In genomic region chr4:1636490-1637211, GRCh38 we compare ENCODE assay signal across 16 cellular contexts. TPM values are rescaled to one million over a fixed set of nuclear protein-coding genes. Genes with fewer than 3 reads are reported as not detected.
DNase-seq lines count a peak whose midpoint lies in the region; ATAC-seq and TF ChIP-seq lines count a peak whose summit lies in the region.
"Had no signal": no experiment of that assay in that cellular context is flagged by ENCODE, and none has a peak within 500 bp of the region (broad histone marks: within the 10 kb centered on the region; RNA-seq: fewer than 3 reads in every experiment).

No MANE protein-coding gene starts in this region.

- H2AFZ ChIP-seq in neuronal stem cell (ENCODE audit: low read length), result no peak overlapping the region
- H2AFZ ChIP-seq: GM23248 had no signal

- H3K4me1 ChIP-seq in neuronal stem cell (ENCODE audit: control insufficient read depth in 2 of 2, insufficient read depth in 1 of 2, low read depth in 1 of 2, low read length in 2 of 2), result no peaks in the 10 kb centered on the region
- H3K4me1 ChIP-seq: Caco-2 had no signal

- H3K4me3 Mint-ChIP-seq in glutamatergic neuron (ENCODE audit: unreplicated experiment), result no peak overlapping the region
- H3K4me3 Mint-ChIP-seq in activated naive CD8-positive, alpha-beta T cell treated with anti-CD3 and anti-CD28 coated beads for 36 hours, result no peak overlapping the region
- H3K4me3 Mint-ChIP-seq: CD4-positive, CD25-positive, alpha-beta regulatory T cell; CD8-positive, alpha-beta T cell; H9 had no signal

- H2BK5ac ChIP-seq in neuronal stem cell (ENCODE audit: low read length), result no peak overlapping the region

- H3K4me3 ChIP-seq in H7 (ENCODE audit: insufficient read depth, low read depth, low read length), result no peak overlapping the region
- H3K4me3 ChIP-seq in neuronal stem cell (ENCODE audit: low read length in 2 of 2), result peak overlapping the region in 1 of 2 donors; percentile 25
- H3K4me3 ChIP-seq: GM12878, GM23248 had no signal

- H3K4me2 ChIP-seq in neuronal stem cell (ENCODE audit: insufficient read depth, low read length, poor library complexity, severe bottlenecking), result no peak overlapping the region

- no peak overlapping the region for H4K91ac ChIP-seq in neuronal stem cell (ENCODE audit: low read depth, low read length, poor library complexity)

- no peak overlapping the region for H3K9ac ChIP-seq in neuronal stem cell (ENCODE audit: low read depth, low read length, poor library complexity)
- H3K9ac ChIP-seq: GM23248 had no signal

- peak overlapping the region; percentile 56 for H3K14ac ChIP-seq in neuronal stem cell (ENCODE audit: low read length)

- H3K23ac ChIP-seq in neuronal stem cell (ENCODE audit: low read depth, low read length, poor library complexity), result peak overlapping the region; percentile 16

- H3K27ac ChIP-seq in neuronal stem cell (replicated peaks; ENCODE audit: low read length), result no peak overlapping the region
- H3K27ac ChIP-seq: C4-2B, GM23248 had no signal

- no peak overlapping the region for H4K8ac ChIP-seq in neuronal stem cell (ENCODE audit: low read depth, low read length)

- WGBS in neuronal stem cell (ENCODE audit: extremely low coverage in 2 of 2, insufficient read length in 2 of 2, insufficient replicate concordance in 1 of 2), 2 donors, result no CpG with 5 or more reads among the region's 30 CpGs

- TF ChIP-seq CTCF in glutamatergic neuron (IDR thresholded peaks at IDR 0.05; ENCODE audit: partially characterized antibody, unreplicated experiment), result no peak

- no peaks in the 10 kb centered on the region for H3K27me3 ChIP-seq in H7 (ENCODE audit: control insufficient read depth, insufficient read depth, low read length)
- H3K27me3 ChIP-seq in neuronal stem cell (ENCODE audit: control insufficient read depth in 3 of 3, insufficient read depth in 3 of 3, low read depth in 1 of 3, low read length in 3 of 3), result peaks cover 0 to 15% (median 2%) of the 10 kb centered on the region in 3 experiments

- H2AK5ac ChIP-seq in neuronal stem cell (ENCODE audit: low read depth, low read length), result peak overlapping the region; percentile 63

- H2BK12ac ChIP-seq in neuronal stem cell (ENCODE audit: low read length), result no peak overlapping the region

- H3K27me3 Mint-ChIP-seq in glutamatergic neuron (ENCODE audit: unreplicated experiment), result peaks cover 7% of the 10 kb centered on the region
- H3K27me3 Mint-ChIP-seq in activated naive CD8-positive, alpha-beta T cell treated with anti-CD3 and anti-CD28 coated beads for 36 hours, result no peaks in the 10 kb centered on the region
- H3K27me3 Mint-ChIP-seq: CD4-positive, CD25-positive, alpha-beta regulatory T cell had no signal

- H3K9me3 Mint-ChIP-seq in glutamatergic neuron (ENCODE audit: unreplicated experiment), result peaks cover 2% of the 10 kb centered on the region
- H3K9me3 Mint-ChIP-seq in activated naive CD8-positive, alpha-beta T cell treated with anti-CD3 and anti-CD28 coated beads for 36 hours, result no peaks in the 10 kb centered on the region
- H3K9me3 Mint-ChIP-seq: CD8-positive, alpha-beta T cell; H9 had no signal

- no peak overlapping the region for H2BK120ac ChIP-seq in neuronal stem cell (ENCODE audit: low read depth, low read length)

- peaks cover 11% of the 10 kb centered on the region for H3K36me3 Mint-ChIP-seq in glutamatergic neuron (ENCODE audit: unreplicated experiment)
- no peaks in the 10 kb centered on the region for H3K36me3 Mint-ChIP-seq in activated naive CD8-positive, alpha-beta T cell treated with anti-CD3 and anti-CD28 coated beads for 36 hours
- H3K36me3 Mint-ChIP-seq: CD4-positive, CD25-positive, alpha-beta regulatory T cell; CD8-positive, alpha-beta T cell had no signal

- H3K4ac ChIP-seq in neuronal stem cell (ENCODE audit: low read length), result no peak overlapping the region

- ATAC-seq in HG03469 (IDR thresholded peaks at IDR 0.05; ENCODE audit: unreplicated experiment), result no peak
- ATAC-seq: CD8-positive, alpha-beta T cell; GM12878; HCT116 had no signal

- H3K18ac ChIP-seq in neuronal stem cell (ENCODE audit: low read length), result no peak overlapping the region

- DNase-seq in H7 (peak; percentile 68), glutamatergic neuron (no peak), neuronal stem cell (ENCODE audit: low spot score) (no peak), T-helper 9 cell (no peak)
- no peak for DNase-seq in activated naive CD8-positive, alpha-beta T cell treated with anti-CD3 and anti-CD28 coated beads for 36 hours
- DNase-seq: Caco-2; CD4-positive, CD25-positive, alpha-beta regulatory T cell; CD8-positive, alpha-beta T cell; DMS153; DND-41; GM23248; H9 had no signal

- no peak overlapping the region for H2BK15ac ChIP-seq in neuronal stem cell (ENCODE audit: low read length)

- no peaks in the 10 kb centered on the region for H3K79me1 ChIP-seq in neuronal stem cell (ENCODE audit: low read depth, low read length)

- H3K27ac Mint-ChIP-seq in glutamatergic neuron (ENCODE audit: unreplicated experiment), result peak overlapping the region; percentile 33
- H3K27ac Mint-ChIP-seq in activated naive CD8-positive, alpha-beta T cell treated with anti-CD3 and anti-CD28 coated beads for 36 hours, result no peak overlapping the region
- H3K27ac Mint-ChIP-seq: CD4-positive, CD25-positive, alpha-beta regulatory T cell; CD8-positive, alpha-beta T cell; H9 had no signal

- no peaks in the 10 kb centered on the region for H3K36me3 ChIP-seq in H7 (replicated peaks; ENCODE audit: control insufficient read depth, insufficient read depth, low read length)
- H3K36me3 ChIP-seq in neuronal stem cell (replicated peaks in 1 of 2; ENCODE audit: control insufficient read depth in 2 of 2, insufficient read depth in 2 of 2, low read length in 2 of 2), result no peaks in the 10 kb centered on the region

- H3K9me3 ChIP-seq in neuronal stem cell (replicated peaks in 1 of 2; ENCODE audit: control insufficient read depth in 2 of 2, insufficient read depth in 1 of 2, low read depth in 1 of 2, low read length in 2 of 2), result peaks cover 0 to 2% of the 10 kb centered on the region in 2 donors
- H3K9me3 ChIP-seq: Caco-2 had no signal

- H3K4me1 Mint-ChIP-seq in glutamatergic neuron (ENCODE audit: low read depth, unreplicated experiment), result no peaks in the 10 kb centered on the region
- no peaks in the 10 kb centered on the region for H3K4me1 Mint-ChIP-seq in activated naive CD8-positive, alpha-beta T cell treated with anti-CD3 and anti-CD28 coated beads for 36 hours
- H3K4me1 Mint-ChIP-seq: CD4-positive, CD25-positive, alpha-beta regulatory T cell had no signal

RNA-seq across cellular contexts. Expression of gene FAM53A, which starts 47.5 kb away (rescaled TPM):
- total RNA-seq in H7 (2014; rRNA removed; shearing (Covaris generic)), result 7.4 and 24.5 TPM in 2 replicates
- 1.1 TPM for total RNA-seq in glutamatergic neuron (ENCODE audit: unreplicated experiment)
- polyA plus RNA-seq in neuronal stem cell (2013, experiment 1 of 2), result 2.0 TPM
- polyA plus RNA-seq in neuronal stem cell (2013, experiment 2 of 2), result 1.3 TPM
- 1 to 10 TPM in 1 of 2 experiments, under 1 TPM in 1; 0.82 to 1.3 TPM for total RNA-seq in activated naive CD8-positive, alpha-beta T cell treated with anti-CD3 and anti-CD28 coated beads for 36 hours
